ENCODE assay signal across 23 cellular contexts in the genomic region with DNA sequence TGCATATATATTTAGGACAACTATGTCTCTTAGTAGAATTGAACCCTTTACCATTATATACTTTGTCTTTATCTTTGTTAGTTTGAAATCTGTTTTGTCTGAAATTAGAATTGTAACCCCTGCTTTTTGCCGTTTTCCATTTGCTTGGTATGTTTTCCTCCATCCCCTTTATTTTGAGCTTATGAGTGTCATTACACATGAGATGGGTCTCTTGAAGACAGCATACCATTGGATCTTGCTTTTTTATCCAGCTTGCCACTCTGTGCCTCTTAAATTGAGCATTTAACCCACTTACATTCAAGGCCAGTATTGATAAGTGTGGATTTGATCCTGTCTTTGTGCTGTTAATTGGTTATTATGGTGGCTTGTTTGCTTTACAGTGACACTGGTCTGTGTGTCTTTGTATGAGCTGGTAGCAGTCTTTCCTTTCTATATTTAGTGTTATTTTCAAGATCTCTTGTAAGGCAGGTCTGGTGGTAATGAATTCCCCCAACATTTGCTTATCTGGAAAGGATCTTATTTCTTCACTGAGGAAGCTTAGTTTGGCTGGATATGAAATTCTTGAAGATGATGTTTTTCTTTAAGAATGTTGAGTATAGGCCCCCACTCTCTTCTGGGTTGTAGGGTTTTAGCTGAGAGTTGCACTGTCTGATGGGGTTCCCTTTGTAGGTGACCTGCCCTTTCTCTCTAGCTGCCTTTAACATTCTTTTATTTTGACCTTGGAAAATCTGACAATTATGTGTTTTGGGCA.
DNase-seq lines count a peak whose midpoint lies in the region; ATAC-seq, FAIRE-seq and TF ChIP-seq lines count a peak whose summit lies in the region.
"Had no signal": no experiment of that assay in that cellular context is flagged by ENCODE, and none has a peak within 500 bp of the region (broad histone marks: within the 10 kb centered on the region; RNA-seq: fewer than 3 reads in every experiment).

No MANE protein-coding gene starts in this region.

- intact Hi-C loops in PC-3 (cut with micrococcal nuclease), result loop anchor here (2.0 to 10.0 kb wide), 3 partner anchors 111 to 197 kb away; no protein-coding TSS in a partner anchor

- H3K27me3 Mint-ChIP-seq in HFFc6 (ENCODE audit: insufficient read depth), result no peaks in the 10 kb centered on the region; the same call in 1 of the 2 replicates
- H3K27me3 Mint-ChIP-seq: IgD-negative memory B cell had no signal

- WGBS in gastroesophageal sphincter (ENCODE audit: low coverage in 1 of 2), 2 donors, result 100% methylated on average over 1 of the region's 1 CpG

- H3K9me3 ChIP-seq in PC-3 (ENCODE audit: low read length) (peaks cover 6% of the 10 kb centered on the region; the same call in 1 of the 2 replicates), gastroesophageal sphincter (peaks cover 0 to 21% (median 0%) of the 10 kb centered on the region in 3 donors)
- H3K9me3 ChIP-seq: BE2C had no signal

- no TSS peak for BruUV-seq in PC-3 (replicated peaks; lab: Mats Ljungman, UMichigan)

- peaks cover 27% of the 10 kb centered on the region for H3K36me3 Mint-ChIP-seq in HFFc6 (ENCODE audit: low read depth)
- H3K36me3 Mint-ChIP-seq: CD4-positive, CD25-positive, alpha-beta regulatory T cell had no signal

- no peak for TF ChIP-seq CTCF in HFFc6 (IDR thresholded peaks at IDR 0.05)
- TF ChIP-seq CTCF in PC-3 (conservative IDR thresholded peaks at IDR 0.05; ENCODE audit: low read depth, low read length), result no peak
- TF ChIP-seq CTCF in choroid plexus epithelial cell (conservative IDR thresholded peaks at IDR 0.05; ENCODE audit: low read depth, low read length), result no peak
- no peak for TF ChIP-seq CTCF in gastroesophageal sphincter (IDR thresholded peaks at IDR 0.05)

- no peaks in the 10 kb centered on the region for H3F3A ChIP-seq in PC-3 (ENCODE audit: low read length, unreplicated experiment)

- no peak overlapping the region for H3K4me3 Mint-ChIP-seq in HFFc6
- H3K4me3 Mint-ChIP-seq: CD4-positive, CD25-positive, alpha-beta regulatory T cell; CD8-positive, alpha-beta memory T cell; IgD-negative memory B cell had no signal

- H3K36me3 ChIP-seq in PC-3 (ENCODE audit: low read depth, low read length), result peaks cover 4% of the 10 kb centered on the region; the same call in 1 of the 2 replicates
- H3K36me3 ChIP-seq in gastroesophageal sphincter, result no peaks in the 10 kb centered on the region
- H3K36me3 ChIP-seq: BE2C had no signal

- H3K9me2 ChIP-seq in PC-3 (replicated peaks; ENCODE audit: low read length), result no peaks in the 10 kb centered on the region

- H3K27me3 ChIP-seq in PC-3 (ENCODE audit: low read length) (no peaks in the 10 kb centered on the region), gastroesophageal sphincter (no peaks in the 10 kb centered on the region)
- H3K27me3 ChIP-seq: BE2C had no signal

- ATAC-seq in PC-3 (peak; percentile 9), HG03565 (IDR thresholded peaks at IDR 0.05; ENCODE audit: unreplicated experiment) (no peak), gastroesophageal sphincter (no peak)

- peaks cover 26% of the 10 kb centered on the region for H3K4me1 Mint-ChIP-seq in HFFc6 (ENCODE audit: low read depth)
- H3K4me1 Mint-ChIP-seq: CD4-positive, CD25-positive, alpha-beta regulatory T cell; CD8-positive, alpha-beta memory T cell; IgD-negative memory B cell had no signal

- H3K4me1 ChIP-seq in PC-3 (ENCODE audit: insufficient read depth, low read length) (peaks cover 21% of the 10 kb centered on the region), gastroesophageal sphincter (no peaks in the 10 kb centered on the region)
- H3K4me1 ChIP-seq: BE2C had no signal

- DNase-seq in EH (ENCODE audit: low read depth) (peak; percentile 64), HFFc6 (peak; percentile 5), PC-3 (peak; percentile 10), choroid plexus epithelial cell (ENCODE audit: low read depth) (peak; percentile 62), GM19239 (ENCODE audit: insufficient read length, low spot score) (no peak), AML-193 (lab: John Stamatoyannopoulos, UW) (no peak)
- DNase-seq: 8988T; BE2C; C1 segment of cervical spinal cord; Caco-2; CD4-positive, CD25-positive, alpha-beta regulatory T cell; CD8-positive, alpha-beta memory T cell; GF-D8; GOT3; H7; Karpas-422; KBM-7 had no signal

- POLR2A ChIA-PET in PC-3 (lab: Charles Lee; ENCODE audit: unreplicated experiment), result no interaction called here

- H3K27ac Mint-ChIP-seq in HFFc6, result peak overlapping the region; percentile 55
- H3K27ac Mint-ChIP-seq: CD4-positive, CD25-positive, alpha-beta regulatory T cell; CD8-positive, alpha-beta memory T cell; IgD-negative memory B cell had no signal

- H3K9me3 Mint-ChIP-seq in HFFc6, result peaks cover 31% of the 10 kb centered on the region

- no peak for FAIRE-seq in GM19239 (lab: Jason Lieb, UNC)
- FAIRE-seq: D721Med, HTR-8/SVneo had no signal

- no peaks in the 10 kb centered on the region for H3K79me2 ChIP-seq in PC-3 (ENCODE audit: low read length)

- H4K20me1 ChIP-seq in PC-3 (ENCODE audit: low read length), result no peaks in the 10 kb centered on the region

- no peak for TF ChIP-seq EP300 in gastroesophageal sphincter (IDR thresholded peaks at IDR 0.05)

- H3K4me3 ChIP-seq in PC-3 (ENCODE audit: low read length) (no peak overlapping the region), choroid plexus epithelial cell (ENCODE audit: low read depth, low read length) (no peak overlapping the region), gastroesophageal sphincter (no peak overlapping the region)

- H3K27ac ChIP-seq in PC-3 (ENCODE audit: low read length) (peak overlapping the region; percentile 45), gastroesophageal sphincter (no peak overlapping the region)
- H3K27ac ChIP-seq: HL-60 had no signal

- CTCF ChIA-PET in PC-3 (lab: Charles Lee), result no interaction called here

- TF ChIP-seq POLR2A in gastroesophageal sphincter (IDR thresholded peaks at IDR 0.05), result no peak

- no peak overlapping the region for H3K4me2 ChIP-seq in PC-3 (ENCODE audit: low read length)

- no peak overlapping the region for H3K9ac ChIP-seq in PC-3 (ENCODE audit: low read length)

- H2AFZ ChIP-seq in PC-3 (ENCODE audit: low read length), result no peak overlapping the region

Comparison
In these comparisons a context has a peak if more than half of its experiments do, and no peak if none do; other contexts are left out.
1. DNase-seq: peak in EH (single experiment), HFFc6 (single experiment), PC-3 (single experiment) and choroid plexus epithelial cell (single experiment); none in GM19239 (single experiment) and AML-193 (0 of 2).